ENCODE assay signal across 8 cellular contexts in the genomic region with DNA sequence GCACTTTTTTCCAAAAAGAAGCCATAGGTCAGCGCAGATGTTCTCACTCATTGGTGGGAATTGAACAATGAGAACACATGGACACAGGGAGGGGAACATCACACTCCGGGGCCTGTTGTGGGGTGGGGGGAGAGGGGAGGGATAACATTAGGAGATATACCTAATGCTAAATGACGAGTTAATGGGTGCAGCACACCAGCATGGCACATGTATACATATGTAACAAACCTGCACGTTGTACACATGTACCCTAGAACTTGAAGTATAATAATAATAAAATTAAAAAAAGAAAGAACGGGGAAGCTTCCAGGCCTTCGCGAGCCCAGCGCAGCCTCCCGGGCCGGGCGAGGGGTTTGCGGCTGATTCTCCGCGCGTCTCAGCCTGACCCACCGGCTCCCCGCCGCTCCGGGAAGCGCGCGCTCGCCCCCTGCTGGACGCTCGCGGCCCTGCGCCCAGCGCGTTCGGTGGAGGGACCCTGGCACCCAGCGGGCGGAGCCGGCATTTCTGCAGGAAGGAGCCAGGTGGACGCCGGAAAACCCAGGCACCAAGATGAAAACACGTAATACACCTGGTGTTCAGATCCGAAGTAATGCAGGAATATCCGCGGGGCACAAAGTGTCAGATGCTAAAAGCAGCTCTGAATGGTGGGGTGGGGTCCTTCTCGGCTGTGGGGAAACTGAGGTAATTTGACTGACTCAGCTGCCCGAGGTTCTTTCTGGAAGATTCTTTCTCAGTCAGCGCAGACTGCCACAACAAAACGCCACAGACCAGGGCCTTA.
DNase-seq lines count a peak whose midpoint lies in the region; ATAC-seq and TF ChIP-seq lines count a peak whose summit lies in the region.
"Not testable (repeated sequence)": the region's sequence is repeated elsewhere in the genome, so short reads cannot be mapped to it uniquely, and the experiment has no call there.

No MANE protein-coding gene starts in this region.

- peak; percentile 77 for ATAC-seq in activated naive CD8-positive, alpha-beta T cell treated with anti-CD3 and anti-CD28 coated beads, Interleukin-2, amount 50 U/mL, for 24 hours

- H3K9me2 ChIP-seq in neural cell (ENCODE audit: insufficient read depth, low read length): not testable (repeated sequence)

- H3K9ac ChIP-seq in neural cell (ENCODE audit: low read length): not testable (repeated sequence)

- TF ChIP-seq RAD21 in neural cell (conservative IDR thresholded peaks at IDR 0.05): peak; percentile 100

- H3K9me3 Mint-ChIP-seq in HFFc6; activated naive CD8-positive, alpha-beta T cell treated with anti-CD3 and anti-CD28 coated beads, Interleukin-2, amount 50 U/mL, for 24 hours: not testable (repeated sequence)

- H3K4me2 ChIP-seq in neural cell (ENCODE audit: low read length): not testable (repeated sequence)

- peaks cover 15% of the 10 kb centered on the region for H3K27me3 Mint-ChIP-seq in HFFc6 (ENCODE audit: insufficient read depth)
- not testable (repeated sequence) for H3K27me3 Mint-ChIP-seq in activated naive CD8-positive, alpha-beta T cell treated with anti-CD3 and anti-CD28 coated beads, Interleukin-2, amount 50 U/mL, for 24 hours

- not testable (repeated sequence) for H3K36me3 Mint-ChIP-seq in HFFc6 (ENCODE audit: low read depth); activated naive CD8-positive, alpha-beta T cell treated with anti-CD3 and anti-CD28 coated beads, Interleukin-2, amount 50 U/mL, for 24 hours (ENCODE audit: low read depth)

- TF ChIP-seq EP300 in neural cell (conservative IDR thresholded peaks at IDR 0.05; ENCODE audit: poor library complexity, severe bottlenecking): not testable (repeated sequence)

- H3K9me3 ChIP-seq in neural cell (ENCODE audit: low read length): not testable (repeated sequence)

- not testable (repeated sequence) for H3F3A ChIP-seq in neural cell (ENCODE audit: insufficient read depth, low read length, poor library complexity, severe bottlenecking)

- not testable (repeated sequence) for H3K27me3 ChIP-seq in neural cell (ENCODE audit: insufficient read depth, low read depth, low read length)

- H3K27ac ChIP-seq in neural cell (ENCODE audit: low read length): not testable (repeated sequence)

- H3K79me2 ChIP-seq in neural cell (replicated peaks; ENCODE audit: insufficient read depth, low read length): not testable (repeated sequence)

- not testable (repeated sequence) for H3K4me3 Mint-ChIP-seq in HFFc6; activated naive CD8-positive, alpha-beta T cell treated with anti-CD3 and anti-CD28 coated beads, Interleukin-2, amount 50 U/mL, for 24 hours

- not testable (repeated sequence) for H3K36me3 ChIP-seq in neural cell (ENCODE audit: insufficient read depth, low read length)

- not testable (repeated sequence) for H3K4me1 Mint-ChIP-seq in HFFc6 (ENCODE audit: low read depth); activated naive CD8-positive, alpha-beta T cell treated with anti-CD3 and anti-CD28 coated beads, Interleukin-2, amount 50 U/mL, for 24 hours

- not testable (repeated sequence) for H3K4me3 ChIP-seq in neural cell (ENCODE audit: low read length)

- H4K20me1 ChIP-seq in neural cell (ENCODE audit: insufficient read depth): not testable (repeated sequence)

- peak; percentile 99 for TF ChIP-seq CTCF in HFFc6 (IDR thresholded peaks at IDR 0.05)
- peak; percentile 100 for TF ChIP-seq CTCF in neural cell (IDR thresholded peaks at IDR 0.05; ENCODE audit: poor library complexity, severe bottlenecking)

- not testable (repeated sequence) for H3K27ac Mint-ChIP-seq in HFFc6; activated naive CD8-positive, alpha-beta T cell treated with anti-CD3 and anti-CD28 coated beads, Interleukin-2, amount 50 U/mL, for 24 hours

- DNase-seq in COR-L47 (lab: John Stamatoyannopoulos, UW) (peak; percentile 50), HFFc6 (peak; percentile 27), NCI-H2227 treated with DMSO at 0.1 percent for 48 hours (lab: John Stamatoyannopoulos, UW) (peak; percentile 53), UCSD-AML1 (lab: John Stamatoyannopoulos, UW; ENCODE audit: unreplicated experiment) (peak; percentile 73), germinal center (ENCODE audit: low spot score) (peak; percentile 87)
- DNase-seq in activated naive CD8-positive, alpha-beta T cell treated with anti-CD3 and anti-CD28 coated beads, Interleukin-2, amount 50 U/mL, for 24 hours: peak; percentile 76
- peak; percentile 7 to 20 for DNase-seq in stimulated activated CD8-positive, alpha-beta memory T cell treated with anti-CD3 and anti-CD28 coated beads, Interleukin-7, amount 100 ng/mL, for 1 hour (ENCODE audit: low read depth in 2 of 2)

- not testable (repeated sequence) for H2AFZ ChIP-seq in neural cell (ENCODE audit: low read depth, low read length)

TF ChIP-seq in neural cell, 6 proteins besides CTCF, POLR2A, EP300 and RAD21:
- TF ChIP-seq MXI1 (conservative IDR thresholded peaks at IDR 0.05; ENCODE audit: poor library complexity, severe bottlenecking): peak; percentile 47
- peak; percentile 100 for TF ChIP-seq SMC3 (conservative IDR thresholded peaks at IDR 0.05; ENCODE audit: poor library complexity)

Comparison
In these comparisons a context has a peak if more than half of its experiments do, and no peak if none do; other contexts are left out.
1. DNase-seq: peak in every context shown above with its lines; median percentile 87 in germinal center; 76 in activated naive CD8-positive, alpha-beta T cell treated with anti-CD3 and anti-CD28 coated beads, Interleukin-2, amount 50 U/mL, for 24 hours; 73 in UCSD-AML1; 53 in NCI-H2227 treated with DMSO at 0.1 percent for 48 hours; 50 in COR-L47; 27 in HFFc6; 14 in stimulated activated CD8-positive, alpha-beta memory T cell treated with anti-CD3 and anti-CD28 coated beads, Interleukin-7, amount 100 ng/mL, for 1 hour.